1 cellular context compared by ENCODE assay signal in genomic region chr2:176534798-176535479, GRCh38.
TF ChIP-seq lines count a peak whose summit lies in the region.

No MANE protein-coding gene starts in this region.

TF ChIP-seq in HEK293, 187 proteins besides CTCF, POLR2A, EP300 and RAD21 (continued from another document):
- no peak for TF ChIP-seq ZNF280D (tag by site-specific recombination; IDR thresholded peaks at IDR 0.05)
- TF ChIP-seq ZNF341 (tag by site-specific recombination; IDR thresholded peaks at IDR 0.05; ENCODE audit: low read depth), result no peak
- no peak for TF ChIP-seq ZNF354C (tag by site-specific recombination; IDR thresholded peaks at IDR 0.05; ENCODE audit: borderline replicate concordance, low read depth)
- no peak for TF ChIP-seq ZNF747 (tag by site-specific recombination; IDR thresholded peaks at IDR 0.05)
- TF ChIP-seq ZNF792 (tag by site-specific recombination; IDR thresholded peaks at IDR 0.05), result no peak
- no peak for TF ChIP-seq ZNF214 (tag by site-specific recombination; IDR thresholded peaks at IDR 0.05; ENCODE audit: borderline replicate concordance)
- TF ChIP-seq ZNF266 (tag by site-specific recombination; IDR thresholded peaks at IDR 0.05; ENCODE audit: low read depth), result no peak
- TF ChIP-seq ZNF2 (tag by site-specific recombination; IDR thresholded peaks at IDR 0.05), result no peak
- TF ChIP-seq TSHZ1 (tag by site-specific recombination; IDR thresholded peaks at IDR 0.05; ENCODE audit: borderline replicate concordance), result no peak
- no peak for TF ChIP-seq ZFP3 (tag by site-specific recombination; IDR thresholded peaks at IDR 0.05; ENCODE audit: low read depth)
- TF ChIP-seq ELK4 (IDR thresholded peaks at IDR 0.05; ENCODE audit: borderline replicate concordance, low read depth, low read length), result no peak
- TF ChIP-seq FEZF1 (tag by site-specific recombination; IDR thresholded peaks at IDR 0.05), result peak; percentile 32; the same call in 1 of the 2 replicates
- TF ChIP-seq ZNF670 (tag by site-specific recombination; IDR thresholded peaks at IDR 0.05; ENCODE audit: low read depth), result no peak
- TF ChIP-seq KLF16 (tag by site-specific recombination; IDR thresholded peaks at IDR 0.05), result no peak
- no peak for TF ChIP-seq ZNF292 (tag by site-specific recombination; IDR thresholded peaks at IDR 0.05; ENCODE audit: borderline replicate concordance, low read depth)
- peak; percentile 70 for TF ChIP-seq ZEB2 (tag by site-specific recombination; IDR thresholded peaks at IDR 0.05)
- TF ChIP-seq IKZF3 (tag by site-specific recombination; IDR thresholded peaks at IDR 0.05), result no peak
- TF ChIP-seq ZSCAN5A (tag by site-specific recombination; IDR thresholded peaks at IDR 0.05), result no peak
- TF ChIP-seq ZNF26 (tag by site-specific recombination; IDR thresholded peaks at IDR 0.05), result no peak
- TF ChIP-seq ZSCAN18 (tag by site-specific recombination; IDR thresholded peaks at IDR 0.05), result no peak
- TF ChIP-seq KLF1 (tag by site-specific recombination; IDR thresholded peaks at IDR 0.05), result no peak
- TF ChIP-seq PRDM6 (tag by site-specific recombination; IDR thresholded peaks at IDR 0.05), result no peak
- TF ChIP-seq SP3 (tag by site-specific recombination; IDR thresholded peaks at IDR 0.05), result no peak
- TF ChIP-seq ZNF529 (tag by site-specific recombination; IDR thresholded peaks at IDR 0.05; ENCODE audit: insufficient replicate concordance), result no peak
- no peak for TF ChIP-seq SCRT1 (tag by site-specific recombination; IDR thresholded peaks at IDR 0.05; ENCODE audit: borderline replicate concordance)
- no peak for TF ChIP-seq GFI1B (tag by site-specific recombination; IDR thresholded peaks at IDR 0.05)
- TF ChIP-seq ZNF350 (tag by site-specific recombination; IDR thresholded peaks at IDR 0.05), result no peak
- TF ChIP-seq KLF7 (tag by site-specific recombination; IDR thresholded peaks at IDR 0.05; ENCODE audit: borderline replicate concordance), result no peak
- no peak for TF ChIP-seq ZFP69B (tag by site-specific recombination; IDR thresholded peaks at IDR 0.05)
- no peak for TF ChIP-seq ZNF521 (tag by site-specific recombination; IDR thresholded peaks at IDR 0.05)
- TF ChIP-seq ZIC2 (tag by site-specific recombination; IDR thresholded peaks at IDR 0.05), result peak; percentile 59
- no peak for TF ChIP-seq ZNF433 (tag by site-specific recombination; IDR thresholded peaks at IDR 0.05; ENCODE audit: low read depth)
